ENCODE assay signal across 18 cellular contexts in genomic region chr6:10312445-10312844, GRCh38.
A peak's percentile ranks its signal among the peaks of the same experiment; 100 is the strongest.
DNase-seq lines count a peak whose midpoint lies in the region; ATAC-seq and TF ChIP-seq lines count a peak whose summit lies in the region.
"Had no signal": no experiment of that assay in that cellular context is flagged by ENCODE, and none has a peak within 500 bp of the region (broad histone marks: within the 10 kb centered on the region; RNA-seq: fewer than 3 reads in every experiment).

No MANE protein-coding gene starts in this region.

- H3K4me3 Mint-ChIP-seq in activated T-helper 1 cell treated with anti-CD3 and anti-CD28 coated beads, Interleukin-12 subunit alpha, Interleukin-12 subunit beta, Interleukin-2, Interleukin-4 antibody, amounts not matched to agents 30 ng/mL and 10 ng/mL and 1 ng/mL, durations not matched to agents 14 hours and 24 hours and 36 hours: no peak overlapping the region
- H3K4me3 Mint-ChIP-seq in T-helper 17 cell: no peak overlapping the region
- H3K4me3 Mint-ChIP-seq: CD8-positive, alpha-beta T cell had no signal

- no peaks in the 10 kb centered on the region for H3K36me3 ChIP-seq in left lung
- H3K36me3 ChIP-seq: BLaER1 treated with 17β-estradiol and CSF1 and Interleukin-3, amounts not matched to agents 10 nM and 100 nM had no signal

- no peak for ATAC-seq in left lung
- no peak for ATAC-seq in T-helper 17 cell
- ATAC-seq: A549; CD8-positive, alpha-beta T cell had no signal

- H3K4me1 ChIP-seq in left lung: no peaks in the 10 kb centered on the region

- H3K9me3 Mint-ChIP-seq in activated T-helper 1 cell treated with anti-CD3 and anti-CD28 coated beads, Interleukin-12 subunit alpha, Interleukin-12 subunit beta, Interleukin-2, Interleukin-4 antibody, amounts not matched to agents 30 ng/mL and 10 ng/mL and 1 ng/mL, durations not matched to agents 14 hours and 24 hours and 36 hours: no peaks in the 10 kb centered on the region
- H3K9me3 Mint-ChIP-seq: CD8-positive, alpha-beta T cell had no signal

- no peak overlapping the region for H3K27ac Mint-ChIP-seq in activated T-helper 1 cell treated with anti-CD3 and anti-CD28 coated beads, Interleukin-12 subunit alpha, Interleukin-12 subunit beta, Interleukin-2, Interleukin-4 antibody, amounts not matched to agents 30 ng/mL and 10 ng/mL and 1 ng/mL, durations not matched to agents 14 hours and 24 hours and 36 hours
- H3K27ac Mint-ChIP-seq in T-helper 17 cell: no peak overlapping the region
- H3K27ac Mint-ChIP-seq: CD8-positive, alpha-beta T cell had no signal

- H3K9me3 ChIP-seq in left lung (no peaks in the 10 kb centered on the region), T-helper 17 cell (ENCODE audit: control insufficient read depth, low read length, poor library complexity, severe bottlenecking) (no peaks in the 10 kb centered on the region)
- H3K9me3 ChIP-seq: A549; BLaER1 treated with 17β-estradiol and CSF1 and Interleukin-3, amounts not matched to agents 10 nM and 100 nM had no signal

- CTCF ChIA-PET in HEK293T (lab: Yijun Ruan, JAX): no interaction called here

- DNase-seq in ELF-1 (ENCODE audit: low read depth, low spot score): peak; percentile 51
- no peak for DNase-seq in HEK293T (ENCODE audit: extremely low spot score)
- peak; percentile 52 for DNase-seq in RPMI8226
- peak; percentile 29 for DNase-seq in iPS-NIHi7 (ENCODE audit: extremely low spot score)
- no peak for DNase-seq in left lung
- DNase-seq in activated T-helper 1 cell treated with anti-CD3 and anti-CD28 coated beads, Interleukin-12 subunit alpha, Interleukin-12 subunit beta, Interleukin-2, Interleukin-4 antibody, amounts not matched to agents 30 ng/mL and 10 ng/mL and 1 ng/mL, durations not matched to agents 14 hours and 24 hours and 36 hours (ENCODE audit: low spot score): no peak
- DNase-seq in T-helper 17 cell: no peak
- DNase-seq in AG08395 (ENCODE audit: low spot score): no peak
- DNase-seq: Calu3; CD8-positive, alpha-beta T cell; DMS53; HCEC 1CT; NCI-H1436; NCI-H2029; NCI-H82 had no signal

- no peak for TF ChIP-seq CTCF in left lung (IDR thresholded peaks at IDR 0.05)

- H3K27me3 ChIP-seq in left lung: peaks cover 0 to 29% of the 10 kb centered on the region in 2 donors
- H3K27me3 ChIP-seq: BLaER1 treated with 17β-estradiol and CSF1 and Interleukin-3, amounts not matched to agents 10 nM and 100 nM had no signal

- intact Hi-C loops in left lung (cut with DNase I): no loop called here
- intact Hi-C loops in activated T-helper 1 cell treated with anti-CD3 and anti-CD28 coated beads, Interleukin-12 subunit alpha, Interleukin-12 subunit beta, Interleukin-2, Interleukin-4 antibody, amounts not matched to agents 30 ng/mL and 10 ng/mL and 1 ng/mL, durations not matched to agents 14 hours and 24 hours and 36 hours (cut with micrococcal nuclease): no loop called here

- H3K27me3 Mint-ChIP-seq in activated T-helper 1 cell treated with anti-CD3 and anti-CD28 coated beads, Interleukin-12 subunit alpha, Interleukin-12 subunit beta, Interleukin-2, Interleukin-4 antibody, amounts not matched to agents 30 ng/mL and 10 ng/mL and 1 ng/mL, durations not matched to agents 14 hours and 24 hours and 36 hours (ENCODE audit: insufficient read depth): no peaks in the 10 kb centered on the region
- H3K27me3 Mint-ChIP-seq in T-helper 17 cell: peaks cover 11% of the 10 kb centered on the region

- POLR2A ChIA-PET in HEK293T (lab: Yijun Ruan, JAX): no interaction called here

- no peaks in the 10 kb centered on the region for H3K36me3 Mint-ChIP-seq in activated T-helper 1 cell treated with anti-CD3 and anti-CD28 coated beads, Interleukin-12 subunit alpha, Interleukin-12 subunit beta, Interleukin-2, Interleukin-4 antibody, amounts not matched to agents 30 ng/mL and 10 ng/mL and 1 ng/mL, durations not matched to agents 14 hours and 24 hours and 36 hours (ENCODE audit: low read depth)
- no peaks in the 10 kb centered on the region for H3K36me3 Mint-ChIP-seq in T-helper 17 cell (ENCODE audit: low read depth)
- H3K36me3 Mint-ChIP-seq: CD8-positive, alpha-beta T cell had no signal

- H3K27ac ChIP-seq in left lung: no peak overlapping the region
- H3K27ac ChIP-seq: A549; BLaER1 treated with 17β-estradiol and CSF1 and Interleukin-3, amounts not matched to agents 10 nM and 100 nM; KMS-11 had no signal

- H3K4me3 ChIP-seq in left lung: no peak overlapping the region
- H3K4me3 ChIP-seq: A549; BLaER1 treated with 17β-estradiol and CSF1 and Interleukin-3, amounts not matched to agents 10 nM and 100 nM had no signal

- no peaks in the 10 kb centered on the region for H3K4me1 Mint-ChIP-seq in activated T-helper 1 cell treated with anti-CD3 and anti-CD28 coated beads, Interleukin-12 subunit alpha, Interleukin-12 subunit beta, Interleukin-2, Interleukin-4 antibody, amounts not matched to agents 30 ng/mL and 10 ng/mL and 1 ng/mL, durations not matched to agents 14 hours and 24 hours and 36 hours (ENCODE audit: low read depth)
- H3K4me1 Mint-ChIP-seq in T-helper 17 cell: no peaks in the 10 kb centered on the region

TF ChIP-seq in HEK293T, 16 proteins besides CTCF, POLR2A, EP300 and RAD21:
- TF ChIP-seq HDGF (IDR thresholded peaks at IDR 0.05; ENCODE audit: borderline replicate concordance) (no peak), PKNOX1 (IDR thresholded peaks at IDR 0.05) (no peak), FOXM1 (IDR thresholded peaks at IDR 0.05; ENCODE audit: borderline replicate concordance) (no peak), CTBP1 (IDR thresholded peaks at IDR 0.05; ENCODE audit: borderline replicate concordance) (no peak), SP1 (IDR thresholded peaks at IDR 0.05) (no peak), ZNF384 (IDR thresholded peaks at IDR 0.05) (peak; percentile 81), LEF1 (IDR thresholded peaks at IDR 0.05; ENCODE audit: borderline replicate concordance) (no peak)

Comparison
In these comparisons a context has a peak if more than half of its experiments do, and no peak if none do; other contexts are left out.
1. DNase-seq: peak in ELF-1 (single experiment), RPMI8226 (single experiment) and iPS-NIHi7 (single experiment); none in HEK293T (single experiment), left lung (0 of 2), activated T-helper 1 cell treated with anti-CD3 and anti-CD28 coated beads, Interleukin-12 subunit alpha, Interleukin-12 subunit beta, Interleukin-2, Interleukin-4 antibody, amounts not matched to agents 30 ng/mL and 10 ng/mL and 1 ng/mL, durations not matched to agents 14 hours and 24 hours and 36 hours (single experiment), T-helper 17 cell (0 of 3) and AG08395 (single experiment).